2 cellular contexts compared by ENCODE assay signal in the genomic region with DNA sequence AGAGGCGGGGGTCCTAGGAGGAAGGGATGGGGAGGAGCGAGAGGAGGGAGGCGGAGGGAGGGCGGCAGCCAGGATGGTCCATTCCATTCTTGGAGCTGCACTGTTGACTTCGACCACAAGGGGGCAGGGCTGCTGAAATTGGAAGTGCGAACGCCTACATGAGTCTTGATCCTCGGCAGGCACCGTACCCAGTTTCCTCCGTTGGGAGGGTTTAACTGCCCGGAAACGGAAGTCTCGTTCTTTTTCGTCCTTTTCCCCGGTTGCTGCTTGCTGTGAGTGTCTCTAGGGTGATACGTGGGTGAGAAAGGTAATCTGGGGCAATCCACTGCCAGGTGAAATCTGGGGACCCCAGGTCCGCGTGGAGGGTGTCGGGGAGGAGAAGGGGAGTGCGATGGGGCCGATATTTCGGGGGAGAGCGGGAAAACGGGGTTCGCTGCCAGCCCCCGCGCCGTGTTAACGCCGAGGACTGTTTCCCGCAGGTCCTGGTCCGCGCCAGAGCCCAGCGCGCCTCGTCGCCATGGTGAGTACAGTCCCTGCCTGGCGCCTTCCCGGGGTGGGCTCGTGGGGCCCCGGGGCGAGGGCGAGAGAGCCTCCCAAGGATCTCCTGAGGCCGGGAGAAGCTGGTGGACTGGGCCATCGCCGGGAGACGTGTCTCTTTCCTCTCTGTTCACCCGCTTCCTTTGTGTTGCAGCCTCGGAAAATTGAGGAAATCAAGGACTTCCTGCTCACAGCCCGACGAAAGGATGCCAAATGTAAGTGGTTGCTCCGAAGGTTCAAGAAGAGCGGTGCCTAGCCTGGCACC.
TF ChIP-seq lines count a peak whose summit lies in the region.

A gene (plus strand): TSS at position 240 of the 802 bp plus-strand sequence. CDS start 278 bp downstream, at position 518.

TF ChIP-seq in HCT116, 20 proteins besides CTCF, POLR2A, EP300 and RAD21 (continued from another document):
- TF ChIP-seq, protein P1, sequence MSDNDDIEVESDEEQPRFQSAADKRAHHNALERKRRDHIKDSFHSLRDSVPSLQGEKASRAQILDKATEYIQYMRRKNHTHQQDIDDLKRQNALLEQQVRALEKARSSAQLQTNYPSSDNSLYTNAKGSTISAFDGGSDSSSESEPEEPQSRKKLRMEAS (IDR thresholded peaks at IDR 0.05): peak; percentile 96
- TF ChIP-seq TCF7L2 (IDR thresholded peaks at IDR 0.05; ENCODE audit: borderline replicate concordance, extremely low read depth, insufficient read depth, insufficient read length) (peak; percentile 9), SP1 (IDR thresholded peaks at IDR 0.05; ENCODE audit: low read depth) (peak; percentile 95), CBX3 (IDR thresholded peaks at IDR 0.05; ENCODE audit: low read depth) (no peak; the same call in 1 of the 2 replicates), ELF1 (IDR thresholded peaks at IDR 0.05; ENCODE audit: borderline replicate concordance, low read depth) (no peak; the same call in 1 of the 2 replicates), FOSL1 (IDR thresholded peaks at IDR 0.05; ENCODE audit: low read depth) (no peak), ZFX (IDR thresholded peaks at IDR 0.05) (peak; percentile 57; the same call in 1 of the 2 replicates), ZNF274 (IDR thresholded peaks at IDR 0.05; ENCODE audit: low read depth, low read length) (no peak)
- TF ChIP-seq, protein P2, sequence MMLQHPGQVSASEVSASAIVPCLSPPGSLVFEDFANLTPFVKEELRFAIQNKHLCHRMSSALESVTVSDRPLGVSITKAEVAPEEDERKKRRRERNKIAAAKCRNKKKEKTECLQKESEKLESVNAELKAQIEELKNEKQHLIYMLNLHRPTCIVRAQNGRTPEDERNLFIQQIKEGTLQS (IDR thresholded peaks at IDR 0.05): no peak
- TF ChIP-seq, protein P3, sequence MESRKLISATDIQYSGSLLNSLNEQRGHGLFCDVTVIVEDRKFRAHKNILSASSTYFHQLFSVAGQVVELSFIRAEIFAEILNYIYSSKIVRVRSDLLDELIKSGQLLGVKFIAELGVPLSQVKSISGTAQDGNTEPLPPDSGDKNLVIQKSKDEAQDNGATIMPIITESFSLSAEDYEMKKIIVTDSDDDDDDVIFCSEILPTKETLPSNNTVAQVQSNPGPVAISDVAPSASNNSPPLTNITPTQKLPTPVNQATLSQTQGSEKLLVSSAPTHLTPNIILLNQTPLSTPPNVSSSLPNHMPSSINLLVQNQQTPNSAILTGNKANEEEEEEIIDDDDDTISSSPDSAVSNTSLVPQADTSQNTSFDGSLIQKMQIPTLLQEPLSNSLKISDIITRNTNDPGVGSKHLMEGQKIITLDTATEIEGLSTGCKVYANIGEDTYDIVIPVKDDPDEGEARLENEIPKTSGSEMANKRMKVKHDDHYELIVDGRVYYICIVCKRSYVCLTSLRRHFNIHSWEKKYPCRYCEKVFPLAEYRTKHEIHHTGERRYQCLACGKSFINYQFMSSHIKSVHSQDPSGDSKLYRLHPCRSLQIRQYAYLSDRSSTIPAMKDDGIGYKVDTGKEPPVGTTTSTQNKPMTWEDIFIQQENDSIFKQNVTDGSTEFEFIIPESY (IDR thresholded peaks at IDR 0.05; ENCODE audit: extremely low read depth, insufficient replicate concordance, low read length): peak; percentile 92
TF ChIP-seq in HCT116: peak in this region for 8.

TF ChIP-seq in SK-N-SH treated with all-trans-retinoic acid at 6 μM for 48 hours, 23 proteins besides CTCF, POLR2A, EP300 and RAD21 (continued from another document):
- no peak for TF ChIP-seq ISL1 (CRISPR knock-in tag; IDR thresholded peaks at IDR 0.05)
- TF ChIP-seq ZFP3 (CRISPR knock-in tag; IDR thresholded peaks at IDR 0.05): peak; percentile 73; the same call in 1 of the 2 replicates
- TF ChIP-seq, protein P4, sequence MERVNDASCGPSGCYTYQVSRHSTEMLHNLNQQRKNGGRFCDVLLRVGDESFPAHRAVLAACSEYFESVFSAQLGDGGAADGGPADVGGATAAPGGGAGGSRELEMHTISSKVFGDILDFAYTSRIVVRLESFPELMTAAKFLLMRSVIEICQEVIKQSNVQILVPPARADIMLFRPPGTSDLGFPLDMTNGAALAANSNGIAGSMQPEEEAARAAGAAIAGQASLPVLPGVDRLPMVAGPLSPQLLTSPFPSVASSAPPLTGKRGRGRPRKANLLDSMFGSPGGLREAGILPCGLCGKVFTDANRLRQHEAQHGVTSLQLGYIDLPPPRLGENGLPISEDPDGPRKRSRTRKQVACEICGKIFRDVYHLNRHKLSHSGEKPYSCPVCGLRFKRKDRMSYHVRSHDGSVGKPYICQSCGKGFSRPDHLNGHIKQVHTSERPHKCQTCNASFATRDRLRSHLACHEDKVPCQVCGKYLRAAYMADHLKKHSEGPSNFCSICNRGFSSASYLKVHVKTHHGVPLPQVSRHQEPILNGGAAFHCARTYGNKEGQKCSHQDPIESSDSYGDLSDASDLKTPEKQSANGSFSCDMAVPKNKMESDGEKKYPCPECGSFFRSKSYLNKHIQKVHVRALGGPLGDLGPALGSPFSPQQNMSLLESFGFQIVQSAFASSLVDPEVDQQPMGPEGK (CRISPR knock-in tag; IDR thresholded peaks at IDR 0.05; ENCODE audit: borderline replicate concordance): peak; percentile 79
- TF ChIP-seq RARB (CRISPR knock-in tag; IDR thresholded peaks at IDR 0.05): peak; percentile 93
- TF ChIP-seq, protein P5, sequence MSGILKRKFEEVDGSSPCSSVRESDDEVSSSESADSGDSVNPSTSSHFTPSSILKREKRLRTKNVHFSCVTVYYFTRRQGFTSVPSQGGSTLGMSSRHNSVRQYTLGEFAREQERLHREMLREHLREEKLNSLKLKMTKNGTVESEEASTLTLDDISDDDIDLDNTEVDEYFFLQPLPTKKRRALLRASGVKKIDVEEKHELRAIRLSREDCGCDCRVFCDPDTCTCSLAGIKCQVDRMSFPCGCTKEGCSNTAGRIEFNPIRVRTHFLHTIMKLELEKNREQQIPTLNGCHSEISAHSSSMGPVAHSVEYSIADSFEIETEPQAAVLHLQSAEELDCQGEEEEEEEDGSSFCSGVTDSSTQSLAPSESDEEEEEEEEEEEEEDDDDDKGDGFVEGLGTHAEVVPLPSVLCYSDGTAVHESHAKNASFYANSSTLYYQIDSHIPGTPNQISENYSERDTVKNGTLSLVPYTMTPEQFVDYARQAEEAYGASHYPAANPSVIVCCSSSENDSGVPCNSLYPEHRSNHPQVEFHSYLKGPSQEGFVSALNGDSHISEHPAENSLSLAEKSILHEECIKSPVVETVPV (CRISPR knock-in tag; IDR thresholded peaks at IDR 0.05): peak; percentile 82; the same call in 1 of the 2 replicates
- TF ChIP-seq, protein P6, sequence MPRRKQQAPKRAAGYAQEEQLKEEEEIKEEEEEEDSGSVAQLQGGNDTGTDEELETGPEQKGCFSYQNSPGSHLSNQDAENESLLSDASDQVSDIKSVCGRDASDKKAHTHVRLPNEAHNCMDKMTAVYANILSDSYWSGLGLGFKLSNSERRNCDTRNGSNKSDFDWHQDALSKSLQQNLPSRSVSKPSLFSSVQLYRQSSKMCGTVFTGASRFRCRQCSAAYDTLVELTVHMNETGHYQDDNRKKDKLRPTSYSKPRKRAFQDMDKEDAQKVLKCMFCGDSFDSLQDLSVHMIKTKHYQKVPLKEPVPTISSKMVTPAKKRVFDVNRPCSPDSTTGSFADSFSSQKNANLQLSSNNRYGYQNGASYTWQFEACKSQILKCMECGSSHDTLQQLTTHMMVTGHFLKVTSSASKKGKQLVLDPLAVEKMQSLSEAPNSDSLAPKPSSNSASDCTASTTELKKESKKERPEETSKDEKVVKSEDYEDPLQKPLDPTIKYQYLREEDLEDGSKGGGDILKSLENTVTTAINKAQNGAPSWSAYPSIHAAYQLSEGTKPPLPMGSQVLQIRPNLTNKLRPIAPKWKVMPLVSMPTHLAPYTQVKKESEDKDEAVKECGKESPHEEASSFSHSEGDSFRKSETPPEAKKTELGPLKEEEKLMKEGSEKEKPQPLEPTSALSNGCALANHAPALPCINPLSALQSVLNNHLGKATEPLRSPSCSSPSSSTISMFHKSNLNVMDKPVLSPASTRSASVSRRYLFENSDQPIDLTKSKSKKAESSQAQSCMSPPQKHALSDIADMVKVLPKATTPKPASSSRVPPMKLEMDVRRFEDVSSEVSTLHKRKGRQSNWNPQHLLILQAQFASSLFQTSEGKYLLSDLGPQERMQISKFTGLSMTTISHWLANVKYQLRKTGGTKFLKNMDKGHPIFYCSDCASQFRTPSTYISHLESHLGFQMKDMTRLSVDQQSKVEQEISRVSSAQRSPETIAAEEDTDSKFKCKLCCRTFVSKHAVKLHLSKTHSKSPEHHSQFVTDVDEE (CRISPR knock-in tag; IDR thresholded peaks at IDR 0.05): 0 out of 2 replicates have a peak, but pooled peaks have one; percentile 36
- peak; percentile 55; the same call in 1 of the 2 replicates for TF ChIP-seq ZNF70 (CRISPR knock-in tag; IDR thresholded peaks at IDR 0.05)
- TF ChIP-seq TCF4 (CRISPR knock-in tag; IDR thresholded peaks at IDR 0.05; ENCODE audit: borderline replicate concordance): peak; percentile 50; the same call in 1 of the 2 replicates
- TF ChIP-seq BACH2 (CRISPR knock-in tag; IDR thresholded peaks at IDR 0.05; ENCODE audit: borderline replicate concordance): no peak
- TF ChIP-seq, protein P7, sequence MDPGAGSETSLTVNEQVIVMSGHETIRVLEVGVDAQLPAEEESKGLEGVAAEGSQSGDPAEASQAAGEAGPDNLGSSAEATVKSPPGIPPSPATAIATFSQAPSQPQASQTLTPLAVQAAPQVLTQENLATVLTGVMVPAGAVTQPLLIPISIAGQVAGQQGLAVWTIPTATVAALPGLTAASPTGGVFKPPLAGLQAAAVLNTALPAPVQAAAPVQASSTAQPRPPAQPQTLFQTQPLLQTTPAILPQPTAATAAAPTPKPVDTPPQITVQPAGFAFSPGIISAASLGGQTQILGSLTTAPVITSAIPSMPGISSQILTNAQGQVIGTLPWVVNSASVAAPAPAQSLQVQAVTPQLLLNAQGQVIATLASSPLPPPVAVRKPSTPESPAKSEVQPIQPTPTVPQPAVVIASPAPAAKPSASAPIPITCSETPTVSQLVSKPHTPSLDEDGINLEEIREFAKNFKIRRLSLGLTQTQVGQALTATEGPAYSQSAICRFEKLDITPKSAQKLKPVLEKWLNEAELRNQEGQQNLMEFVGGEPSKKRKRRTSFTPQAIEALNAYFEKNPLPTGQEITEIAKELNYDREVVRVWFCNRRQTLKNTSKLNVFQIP (CRISPR knock-in tag; IDR thresholded peaks at IDR 0.05; ENCODE audit: borderline replicate concordance, low read depth): peak; percentile 93
